8 cellular contexts compared by ENCODE assay signal in the genomic region with DNA sequence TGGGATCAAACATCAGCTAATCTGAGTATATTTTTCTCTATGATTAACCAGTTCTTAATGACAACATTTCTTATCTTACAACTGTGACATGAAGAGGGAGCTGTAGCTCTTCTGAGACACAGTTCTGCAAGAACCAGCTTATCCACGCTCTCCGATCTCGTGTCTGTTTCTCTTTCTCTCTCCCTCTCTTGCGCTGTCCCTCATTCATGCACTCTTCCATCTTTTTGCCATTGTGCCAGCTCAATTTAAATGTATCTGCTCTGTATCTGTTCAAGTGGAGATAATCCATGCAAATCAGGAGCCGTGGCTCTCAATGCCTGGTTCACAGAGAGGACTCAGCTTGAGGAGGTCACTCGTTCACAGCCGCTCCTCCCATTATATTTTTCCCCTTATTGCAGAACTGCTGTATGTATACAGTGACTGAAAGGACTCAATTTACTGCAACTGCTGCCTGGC.
DNase-seq lines count a peak whose midpoint lies in the region; ATAC-seq and TF ChIP-seq lines count a peak whose summit lies in the region.

No MANE protein-coding gene starts in this region.

- peaks cover 0 to 6% (median 0%) of the 10 kb centered on the region in 45 donors for H3K27me3 ChIP-seq in dorsolateral prefrontal cortex
- no peaks in the 10 kb centered on the region for H3K27me3 ChIP-seq in lower lobe of right lung (ENCODE audit: low read depth)

- H3K4me1 Mint-ChIP-seq in type B pancreatic cell (ENCODE audit: unreplicated experiment): peaks cover 9% of the 10 kb centered on the region

- H3K9me3 ChIP-seq in ES-I3 (ENCODE audit: control insufficient read depth, insufficient read depth, low read length) (no peaks in the 10 kb centered on the region), lower lobe of right lung (no peaks in the 10 kb centered on the region)

- H3K4me1 ChIP-seq in ES-I3 (ENCODE audit: insufficient read depth, low read length): peaks cover 28% of the 10 kb centered on the region
- H3K4me1 ChIP-seq in lower lobe of right lung: no peaks in the 10 kb centered on the region

- DNase-seq in NCI-H748 (lab: John Stamatoyannopoulos, UW; ENCODE audit: unreplicated experiment): peak; percentile 99
- peak in 2 of 10 donors; percentile 4 to 16 for DNase-seq in dorsolateral prefrontal cortex
- no peak for DNase-seq in lower lobe of right lung
- no peak for DNase-seq in type B pancreatic cell (ENCODE audit: extremely low spot score, unreplicated experiment)
- DNase-seq in NCI-H187 treated with DMSO at 0.1 percent for 48 hours (lab: John Stamatoyannopoulos, UW): no peak

- H3K36me3 ChIP-seq in ES-I3 (ENCODE audit: insufficient read depth, low read length) (no peaks in the 10 kb centered on the region), lower lobe of right lung (no peaks in the 10 kb centered on the region)

- TF ChIP-seq CTCF in dorsolateral prefrontal cortex (IDR thresholded peaks at IDR 0.05 in 54 of 56, conservative IDR thresholded peaks at IDR 0.05 in 2 of 56; ENCODE audit: low read depth in 1 of 56, partially characterized antibody in 56 of 56) (peak in 54 of 56 donors; percentile 24 to 71 (median 54)), lower lobe of right lung (IDR thresholded peaks at IDR 0.05) (peak; percentile 51), type B pancreatic cell (conservative IDR thresholded peaks at IDR 0.05) (peak; percentile 61)

- no peaks in the 10 kb centered on the region for H3K36me3 Mint-ChIP-seq in type B pancreatic cell

- ATAC-seq in HG03378 (IDR thresholded peaks at IDR 0.05; ENCODE audit: unreplicated experiment) (peak; percentile 52), lower lobe of right lung (peak; percentile 64 to 75), GM18520 (IDR thresholded peaks at IDR 0.05; ENCODE audit: unreplicated experiment) (no peak)

- peaks cover 22% of the 10 kb centered on the region for H3K27me3 Mint-ChIP-seq in type B pancreatic cell

- peak overlapping the region; percentile 50 for H3K9ac ChIP-seq in ES-I3 (ENCODE audit: low read depth, low read length)

- intact Hi-C loops in dorsolateral prefrontal cortex (cut with DNase I) (no loop called here), lower lobe of right lung (cut with DNase I) (no loop called here)

- H3K4me3 ChIP-seq in dorsolateral prefrontal cortex (peak overlapping the region; percentile 31 to 78 (median 59)), lower lobe of right lung (peak overlapping the region; percentile 57)

- no peak overlapping the region for H3K27ac Mint-ChIP-seq in type B pancreatic cell

- H3K9me3 Mint-ChIP-seq in type B pancreatic cell: no peaks in the 10 kb centered on the region

- no peak overlapping the region for H3K4me3 Mint-ChIP-seq in type B pancreatic cell

- H3K27ac ChIP-seq in dorsolateral prefrontal cortex (peak overlapping the region in 31 of 59 donors; percentile 3 to 72 (median 49)), lower lobe of right lung (peak overlapping the region; percentile 40)
